2 cellular contexts compared by ENCODE assay signal in the genomic region with DNA sequence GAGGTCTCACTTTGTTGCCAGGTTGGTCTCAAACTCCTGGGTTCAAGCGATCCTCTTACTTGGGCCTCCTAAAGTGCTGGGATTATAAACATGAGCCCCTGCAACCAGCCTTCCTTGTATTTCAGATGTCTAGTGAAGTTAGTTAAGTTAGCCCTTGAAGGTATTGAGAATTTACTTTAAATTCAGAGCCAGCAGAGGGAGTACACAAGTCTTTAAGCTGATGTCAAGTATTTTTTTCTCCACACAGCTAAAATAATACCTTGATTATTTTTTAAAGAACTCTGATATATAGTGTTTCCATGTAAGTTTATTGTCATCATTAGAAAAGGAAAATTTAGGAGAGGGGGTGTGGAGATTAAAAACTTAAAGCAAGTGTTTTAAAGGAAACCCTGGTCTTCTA.
TF ChIP-seq lines count a peak whose summit lies in the region.

No MANE protein-coding gene starts in this region.

TF ChIP-seq in HCT116, 20 proteins besides CTCF, POLR2A, EP300 and RAD21 (continued from another document):
- TF ChIP-seq YY1 (IDR thresholded peaks at IDR 0.05; ENCODE audit: extremely low read depth, insufficient replicate concordance, low read depth, low read length) (no peak), EGR1 (IDR thresholded peaks at IDR 0.05; ENCODE audit: low read depth) (no peak), CEBPB (IDR thresholded peaks at IDR 0.05; ENCODE audit: low read depth) (no peak), CBX3 (IDR thresholded peaks at IDR 0.05; ENCODE audit: low read depth) (no peak), SIN3A (IDR thresholded peaks at IDR 0.05; ENCODE audit: low read depth) (no peak), ZFX (IDR thresholded peaks at IDR 0.05) (no peak)

TF ChIP-seq in SK-N-SH, 30 proteins besides CTCF, POLR2A, EP300 and RAD21 (continued from another document):
- no peak for TF ChIP-seq GABPA (IDR thresholded peaks at IDR 0.05; ENCODE audit: low read depth)
- no peak for TF ChIP-seq TAF1 (IDR thresholded peaks at IDR 0.05; ENCODE audit: borderline replicate concordance, low read depth, low read length)
- TF ChIP-seq NFIC (IDR thresholded peaks at IDR 0.05; ENCODE audit: borderline replicate concordance) = no peak
- no peak for TF ChIP-seq GATA2 (CRISPR knock-in tag; IDR thresholded peaks at IDR 0.05)
- no peak for TF ChIP-seq ELF1 (IDR thresholded peaks at IDR 0.05)
- no peak for TF ChIP-seq TEAD4 (IDR thresholded peaks at IDR 0.05; ENCODE audit: borderline replicate concordance, insufficient read depth)
- TF ChIP-seq SIN3A (IDR thresholded peaks at IDR 0.05; ENCODE audit: borderline replicate concordance, low read depth, low read length) = no peak
- TF ChIP-seq CHD2 (IDR thresholded peaks at IDR 0.05; ENCODE audit: low read length, partially characterized antibody) = no peak
- TF ChIP-seq, protein P1, sequence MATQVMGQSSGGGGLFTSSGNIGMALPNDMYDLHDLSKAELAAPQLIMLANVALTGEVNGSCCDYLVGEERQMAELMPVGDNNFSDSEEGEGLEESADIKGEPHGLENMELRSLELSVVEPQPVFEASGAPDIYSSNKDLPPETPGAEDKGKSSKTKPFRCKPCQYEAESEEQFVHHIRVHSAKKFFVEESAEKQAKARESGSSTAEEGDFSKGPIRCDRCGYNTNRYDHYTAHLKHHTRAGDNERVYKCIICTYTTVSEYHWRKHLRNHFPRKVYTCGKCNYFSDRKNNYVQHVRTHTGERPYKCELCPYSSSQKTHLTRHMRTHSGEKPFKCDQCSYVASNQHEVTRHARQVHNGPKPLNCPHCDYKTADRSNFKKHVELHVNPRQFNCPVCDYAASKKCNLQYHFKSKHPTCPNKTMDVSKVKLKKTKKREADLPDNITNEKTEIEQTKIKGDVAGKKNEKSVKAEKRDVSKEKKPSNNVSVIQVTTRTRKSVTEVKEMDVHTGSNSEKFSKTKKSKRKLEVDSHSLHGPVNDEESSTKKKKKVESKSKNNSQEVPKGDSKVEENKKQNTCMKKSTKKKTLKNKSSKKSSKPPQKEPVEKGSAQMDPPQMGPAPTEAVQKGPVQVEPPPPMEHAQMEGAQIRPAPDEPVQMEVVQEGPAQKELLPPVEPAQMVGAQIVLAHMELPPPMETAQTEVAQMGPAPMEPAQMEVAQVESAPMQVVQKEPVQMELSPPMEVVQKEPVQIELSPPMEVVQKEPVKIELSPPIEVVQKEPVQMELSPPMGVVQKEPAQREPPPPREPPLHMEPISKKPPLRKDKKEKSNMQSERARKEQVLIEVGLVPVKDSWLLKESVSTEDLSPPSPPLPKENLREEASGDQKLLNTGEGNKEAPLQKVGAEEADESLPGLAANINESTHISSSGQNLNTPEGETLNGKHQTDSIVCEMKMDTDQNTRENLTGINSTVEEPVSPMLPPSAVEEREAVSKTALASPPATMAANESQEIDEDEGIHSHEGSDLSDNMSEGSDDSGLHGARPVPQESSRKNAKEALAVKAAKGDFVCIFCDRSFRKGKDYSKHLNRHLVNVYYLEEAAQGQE (IDR thresholded peaks at IDR 0.05; ENCODE audit: low read depth, low read length) = no peak
- TF ChIP-seq TCF12 (IDR thresholded peaks at IDR 0.05) = no peak
- no peak for TF ChIP-seq POLR2AphosphoS5 (IDR thresholded peaks at IDR 0.05; ENCODE audit: low read depth, low read length)
- TF ChIP-seq, protein P2, sequence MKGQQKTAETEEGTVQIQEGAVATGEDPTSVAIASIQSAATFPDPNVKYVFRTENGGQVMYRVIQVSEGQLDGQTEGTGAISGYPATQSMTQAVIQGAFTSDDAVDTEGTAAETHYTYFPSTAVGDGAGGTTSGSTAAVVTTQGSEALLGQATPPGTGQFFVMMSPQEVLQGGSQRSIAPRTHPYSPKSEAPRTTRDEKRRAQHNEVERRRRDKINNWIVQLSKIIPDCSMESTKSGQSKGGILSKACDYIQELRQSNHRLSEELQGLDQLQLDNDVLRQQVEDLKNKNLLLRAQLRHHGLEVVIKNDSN (IDR thresholded peaks at IDR 0.05; ENCODE audit: borderline replicate concordance, low read depth) = no peak
- TF ChIP-seq, protein P3, sequence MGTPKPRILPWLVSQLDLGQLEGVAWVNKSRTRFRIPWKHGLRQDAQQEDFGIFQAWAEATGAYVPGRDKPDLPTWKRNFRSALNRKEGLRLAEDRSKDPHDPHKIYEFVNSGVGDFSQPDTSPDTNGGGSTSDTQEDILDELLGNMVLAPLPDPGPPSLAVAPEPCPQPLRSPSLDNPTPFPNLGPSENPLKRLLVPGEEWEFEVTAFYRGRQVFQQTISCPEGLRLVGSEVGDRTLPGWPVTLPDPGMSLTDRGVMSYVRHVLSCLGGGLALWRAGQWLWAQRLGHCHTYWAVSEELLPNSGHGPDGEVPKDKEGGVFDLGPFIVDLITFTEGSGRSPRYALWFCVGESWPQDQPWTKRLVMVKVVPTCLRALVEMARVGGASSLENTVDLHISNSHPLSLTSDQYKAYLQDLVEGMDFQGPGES (IDR thresholded peaks at IDR 0.05; ENCODE audit: low read depth, low read length) = no peak
- TF ChIP-seq FOXM1 (IDR thresholded peaks at IDR 0.05; ENCODE audit: low read depth) = no peak
- no peak for TF ChIP-seq RFX5 (IDR thresholded peaks at IDR 0.05; ENCODE audit: low read length)
